Comparison of ENCODE assay signal across 1 cellular context in the genomic region with DNA sequence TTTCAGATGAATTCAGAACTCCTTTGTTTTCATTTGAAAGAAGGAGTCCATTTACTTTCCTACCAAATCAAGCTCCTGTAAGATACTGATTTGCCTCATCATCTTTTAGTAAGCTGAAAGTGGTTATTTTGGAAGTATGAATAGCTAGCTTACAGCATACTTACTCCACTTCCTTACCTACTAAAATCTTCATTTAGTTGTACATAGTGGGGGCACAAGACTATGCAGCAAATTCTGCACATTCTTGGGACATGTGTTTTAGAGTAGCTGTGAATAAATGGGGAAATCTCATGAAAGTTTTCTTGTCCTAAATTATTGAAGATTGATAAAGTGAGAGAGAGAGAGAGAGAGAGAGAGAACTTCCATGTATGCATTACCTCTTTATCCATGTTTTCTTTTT.
TF ChIP-seq lines count a peak whose summit lies in the region.

No MANE protein-coding gene starts in this region.

TF ChIP-seq in IMR-90, 13 proteins besides CTCF, POLR2A, EP300 and RAD21 (continued from another document):
- TF ChIP-seq, protein P1, sequence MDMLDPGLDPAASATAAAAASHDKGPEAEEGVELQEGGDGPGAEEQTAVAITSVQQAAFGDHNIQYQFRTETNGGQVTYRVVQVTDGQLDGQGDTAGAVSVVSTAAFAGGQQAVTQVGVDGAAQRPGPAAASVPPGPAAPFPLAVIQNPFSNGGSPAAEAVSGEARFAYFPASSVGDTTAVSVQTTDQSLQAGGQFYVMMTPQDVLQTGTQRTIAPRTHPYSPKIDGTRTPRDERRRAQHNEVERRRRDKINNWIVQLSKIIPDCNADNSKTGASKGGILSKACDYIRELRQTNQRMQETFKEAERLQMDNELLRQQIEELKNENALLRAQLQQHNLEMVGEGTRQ (IDR thresholded peaks at IDR 0.05; ENCODE audit: low read depth, low read length): no peak
